8 cellular contexts compared by ENCODE assay signal in the genomic region with DNA sequence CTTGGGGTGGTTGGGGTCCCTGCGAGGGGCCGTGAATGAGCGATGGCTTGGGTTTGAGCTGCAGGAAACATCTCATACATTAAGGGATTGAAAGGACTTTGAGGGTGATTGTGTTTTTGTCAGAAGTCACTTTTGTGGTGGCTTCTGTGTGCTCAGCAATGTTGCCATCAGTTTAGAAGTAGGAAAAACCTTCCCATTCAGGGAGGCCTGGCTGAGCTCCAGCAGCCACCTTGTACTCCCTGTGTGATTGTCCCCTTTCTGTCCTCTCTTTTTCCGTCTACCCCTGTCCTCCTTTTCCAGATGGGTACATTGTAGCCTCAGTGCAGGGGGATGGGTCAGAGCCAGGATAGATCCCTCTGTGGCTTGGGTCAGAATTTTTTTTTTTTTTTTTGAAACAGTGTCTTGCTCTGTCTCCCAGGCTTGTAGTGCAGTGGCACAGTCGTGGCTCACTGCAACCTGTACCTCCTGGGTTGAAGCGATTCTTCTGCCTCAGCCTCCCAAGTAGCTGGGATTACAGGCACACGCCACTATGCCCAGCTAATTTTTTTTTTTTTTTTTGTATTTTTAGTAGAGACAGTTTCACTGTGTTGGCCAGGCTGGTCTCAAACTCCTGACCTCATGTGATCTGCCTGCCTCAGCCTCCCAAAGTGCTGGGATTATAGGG. TPM values are rescaled to one million over a fixed set of nuclear protein-coding genes. Genes with fewer than 3 reads are reported as not detected.
DNase-seq lines count a peak whose midpoint lies in the region; ATAC-seq and TF ChIP-seq lines count a peak whose summit lies in the region.
"Not testable (repeated sequence)": the region's sequence is repeated elsewhere in the genome, so short reads cannot be mapped to it uniquely, and the experiment has no call there.

No MANE protein-coding gene starts in this region.

- DNase-seq in A673 (ENCODE audit: low spot score); GM12865 (ENCODE audit: low read depth); activated CD8-positive, alpha-beta T cell treated with anti-CD3 and anti-CD28 coated beads for 36 hours; breast epithelium (ENCODE audit: low spot score in 2 of 2); fibroblast of the aortic adventitia (ENCODE audit: low read depth); skeletal muscle cell (ENCODE audit: low read depth): not testable (repeated sequence)
- peak; percentile 58 for DNase-seq in NCI-H82 (lab: John Stamatoyannopoulos, UW)

- peak overlapping the region; percentile 73 for H3K27ac Mint-ChIP-seq in activated CD8-positive, alpha-beta T cell treated with anti-CD3 and anti-CD28 coated beads for 36 hours

- not testable (repeated sequence) for BruUV-seq in A673 (replicated peaks; lab: Mats Ljungman, UMichigan)

- TF ChIP-seq CTCF in A673 (conservative IDR thresholded peaks at IDR 0.05; ENCODE audit: low read depth, low read length); GM12865 (IDR thresholded peaks at IDR 0.05; ENCODE audit: insufficient read depth, low read depth, low read length, missing control alignments); activated CD8-positive, alpha-beta T cell treated with anti-CD3 and anti-CD28 coated beads for 36 hours (IDR thresholded peaks at IDR 0.05); breast epithelium (IDR thresholded peaks at IDR 0.05); fibroblast of the aortic adventitia (IDR thresholded peaks at IDR 0.05; ENCODE audit: insufficient read depth, low read length): not testable (repeated sequence)

- not testable (repeated sequence) for H3K27me3 ChIP-seq in A673 (replicated peaks; ENCODE audit: insufficient read depth, low read depth, low read length, poor library complexity); breast epithelium; mucosa of stomach (ENCODE audit: control insufficient read depth, insufficient read depth, low read length)

- not testable (repeated sequence) for ATAC-seq in activated CD8-positive, alpha-beta T cell treated with anti-CD3 and anti-CD28 coated beads for 36 hours

- not testable (repeated sequence) for H3K36me3 Mint-ChIP-seq in activated CD8-positive, alpha-beta T cell treated with anti-CD3 and anti-CD28 coated beads for 36 hours (ENCODE audit: low read depth)

- H3K27ac ChIP-seq in A673 (ENCODE audit: low read depth, low read length, poor library complexity, severe bottlenecking), result peak overlapping the region; percentile 93
- H3K27ac ChIP-seq in breast epithelium, result not testable (repeated sequence)

- H3K27me3 Mint-ChIP-seq in activated CD8-positive, alpha-beta T cell treated with anti-CD3 and anti-CD28 coated beads for 36 hours, result not testable (repeated sequence)

- H3K9me3 ChIP-seq in A673 (ENCODE audit: low read depth, low read length, poor library complexity, severe bottlenecking); breast epithelium; mucosa of stomach (ENCODE audit: control insufficient read depth, low read length): not testable (repeated sequence)

- POLR2A ChIA-PET in A673 (lab: Charles Lee; ENCODE audit: low non-redundant PET), result not testable (repeated sequence)
- POLR2A ChIA-PET in activated CD8-positive, alpha-beta T cell treated with anti-CD3 and anti-CD28 coated beads for 36 hours (lab: Charles Lee), result interaction anchor here (0.6 to 1.8 kb wide), 6 partner anchors 11 to 56 kb away, joined by 3 to 6 read pairs (median 3); no protein-coding TSS in a partner anchor

- not testable (repeated sequence) for TF ChIP-seq POLR2A in breast epithelium (IDR thresholded peaks at IDR 0.05)

- peaks cover 20% of the 10 kb centered on the region for H3K36me3 ChIP-seq in A673 (ENCODE audit: insufficient read depth, low read length, poor library complexity, severe bottlenecking)
- not testable (repeated sequence) for H3K36me3 ChIP-seq in breast epithelium; mucosa of stomach (ENCODE audit: control insufficient read depth, insufficient read depth, low read length)

- H3K4me3 ChIP-seq in A673 (ENCODE audit: low read depth, low read length, poor library complexity, severe bottlenecking), result peak overlapping the region; percentile 88
- peak overlapping the region; percentile 82 for H3K4me3 ChIP-seq in GM12865 (ENCODE audit: low read depth, low read length)
- peak overlapping the region; percentile 72 to 86 (median 83) for H3K4me3 ChIP-seq in breast epithelium
- H3K4me3 ChIP-seq in fibroblast of the aortic adventitia (ENCODE audit: low read depth, low read length), result peak overlapping the region; percentile 99
- peak overlapping the region; percentile 97 for H3K4me3 ChIP-seq in mucosa of stomach (ENCODE audit: low read length)
- H3K4me3 ChIP-seq in skeletal muscle cell (ENCODE audit: low read depth, low read length), result peak overlapping the region; percentile 84

- H3K9me3 Mint-ChIP-seq in activated CD8-positive, alpha-beta T cell treated with anti-CD3 and anti-CD28 coated beads for 36 hours, result not testable (repeated sequence)

- peaks cover 17% of the 10 kb centered on the region for H3K4me1 Mint-ChIP-seq in activated CD8-positive, alpha-beta T cell treated with anti-CD3 and anti-CD28 coated beads for 36 hours (ENCODE audit: low read depth)

- H3K9ac ChIP-seq in mucosa of stomach (ENCODE audit: low read length), result peak overlapping the region; percentile 95

- peak overlapping the region; percentile 90 for H3K4me3 Mint-ChIP-seq in activated CD8-positive, alpha-beta T cell treated with anti-CD3 and anti-CD28 coated beads for 36 hours

- CTCF ChIA-PET in A673 (lab: Charles Lee), result interaction anchor here (0.6 kb wide), 1 partner anchor 101 kb away, joined by 4 read pairs; no protein-coding TSS in a partner anchor
- CTCF ChIA-PET in activated CD8-positive, alpha-beta T cell treated with anti-CD3 and anti-CD28 coated beads for 36 hours (lab: Charles Lee), result interaction anchor here (1.4 kb wide), 1 partner anchor 102 kb away, joined by 3 read pairs; no protein-coding TSS in a partner anchor

- intact Hi-C loops in A673 (cut with micrococcal nuclease; ENCODE audit: unreplicated experiment); activated CD8-positive, alpha-beta T cell treated with anti-CD3 and anti-CD28 coated beads for 36 hours (cut with micrococcal nuclease); breast epithelium (cut with DNase I; ENCODE audit: low total_unique reads): not testable (repeated sequence)

- H3K4me1 ChIP-seq in A673 (ENCODE audit: insufficient read depth, low read length, poor library complexity, severe bottlenecking), result peaks cover 12% of the 10 kb centered on the region
- not testable (repeated sequence) for H3K4me1 ChIP-seq in breast epithelium
- H3K4me1 ChIP-seq in mucosa of stomach (ENCODE audit: control insufficient read depth, insufficient read depth, low read length), result peaks cover 15% of the 10 kb centered on the region

RNA-seq across cellular contexts. Expression of a gene that starts 1.5 kb away (rescaled TPM):
- total RNA-seq in A673 (2021) (93.0 and 111 TPM in 2 replicates), breast epithelium (10 to 100 TPM; 16.3 to 27.5 (median 20.6) TPM), fibroblast of the aortic adventitia (ENCODE audit: low replicate concordance) (19.4 and 21.7 TPM in 2 replicates)
- 10 to 100 TPM; 35.7 to 38.7 TPM for total RNA-seq in activated CD8-positive, alpha-beta T cell treated with anti-CD3 and anti-CD28 coated beads for 36 hours

RNA-seq across cellular contexts. Expression of a gene that starts 6.5 kb away (rescaled TPM):
- 53.0 and 64.3 TPM in 2 replicates for total RNA-seq in A673 (2021)
- total RNA-seq in activated CD8-positive, alpha-beta T cell treated with anti-CD3 and anti-CD28 coated beads for 36 hours, result 10 to 100 TPM; 23.5 to 24.1 TPM
- 10 to 100 TPM; 13.0 to 27.4 (median 18.7) TPM for total RNA-seq in breast epithelium
- total RNA-seq in fibroblast of the aortic adventitia (ENCODE audit: low replicate concordance), result 23.5 and 27.5 TPM in 2 replicates

RNA-seq across cellular contexts. Expression of a gene that starts 31.4 kb away (rescaled TPM):
- 331 and 356 TPM in 2 replicates for total RNA-seq in A673 (2021)
- total RNA-seq in activated CD8-positive, alpha-beta T cell treated with anti-CD3 and anti-CD28 coated beads for 36 hours, result 10 to 100 TPM; 87.4 to 88.5 TPM
- total RNA-seq in breast epithelium, result 10 to 100 TPM; 45.1 to 95.0 (median 90.3) TPM
- total RNA-seq in fibroblast of the aortic adventitia (ENCODE audit: low replicate concordance), result 46.2 and 51.2 TPM in 2 replicates

RNA-seq across cellular contexts. Expression of a gene that starts 47.8 kb away (rescaled TPM):
- total RNA-seq in A673 (2021) (122 and 130 TPM in 2 replicates), breast epithelium (10 to 100 TPM; 31.0 to 69.2 (median 57.7) TPM), fibroblast of the aortic adventitia (ENCODE audit: low replicate concordance) (42.3 and 58.3 TPM in 2 replicates)
- total RNA-seq in activated CD8-positive, alpha-beta T cell treated with anti-CD3 and anti-CD28 coated beads for 36 hours, result 10 to 100 TPM; 58.8 to 65.9 TPM

RNA-seq across cellular contexts. Expression of a gene that starts 52.8 kb away (rescaled TPM):
- total RNA-seq in A673 (2021) (80.1 and 98.5 TPM in 2 replicates), breast epithelium (10 to 100 TPM; 42.1 to 71.0 (median 59.3) TPM), fibroblast of the aortic adventitia (ENCODE audit: low replicate concordance) (85.6 and 115 TPM in 2 replicates)
- 10 to 100 TPM; 83.4 to 84.5 TPM for total RNA-seq in activated CD8-positive, alpha-beta T cell treated with anti-CD3 and anti-CD28 coated beads for 36 hours
